Comparison of ENCODE assay signal across 1 cellular context in genomic region chr15:63371297-63371918, GRCh38.
TF ChIP-seq lines count a peak whose summit lies in the region.

No MANE protein-coding gene starts in this region.

TF ChIP-seq in K562, 482 proteins besides CTCF, POLR2A, EP300 and RAD21 (continued from another document):
- no peak for TF ChIP-seq DACH1 (IDR thresholded peaks at IDR 0.05; ENCODE audit: partially characterized antibody)
